Comparison of ENCODE assay signal across 2 cellular contexts in the genomic region with DNA sequence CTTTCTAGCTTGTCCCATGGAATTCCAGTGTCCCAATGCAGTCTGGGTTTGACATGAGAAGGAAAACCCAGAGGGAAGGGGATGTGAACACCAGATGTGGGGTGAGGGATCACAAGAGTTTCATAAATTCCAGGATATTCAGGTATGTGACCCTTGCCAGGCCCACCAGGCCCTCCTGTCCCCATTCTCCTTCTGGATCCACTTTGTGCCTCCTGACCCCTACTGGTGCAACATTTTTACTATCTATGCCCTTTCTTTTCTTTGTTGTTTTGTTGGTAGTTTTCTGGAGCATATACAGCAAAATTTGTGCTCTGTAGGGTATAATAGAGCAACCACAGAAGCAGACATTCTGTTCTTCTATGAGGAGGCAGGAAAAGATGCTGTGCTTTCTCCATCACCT.
TF ChIP-seq lines count a peak whose summit lies in the region.

No MANE protein-coding gene starts in this region.

TF ChIP-seq in IMR-90, 13 proteins besides CTCF, POLR2A, EP300 and RAD21 (continued from another document):
- TF ChIP-seq, protein P1, sequence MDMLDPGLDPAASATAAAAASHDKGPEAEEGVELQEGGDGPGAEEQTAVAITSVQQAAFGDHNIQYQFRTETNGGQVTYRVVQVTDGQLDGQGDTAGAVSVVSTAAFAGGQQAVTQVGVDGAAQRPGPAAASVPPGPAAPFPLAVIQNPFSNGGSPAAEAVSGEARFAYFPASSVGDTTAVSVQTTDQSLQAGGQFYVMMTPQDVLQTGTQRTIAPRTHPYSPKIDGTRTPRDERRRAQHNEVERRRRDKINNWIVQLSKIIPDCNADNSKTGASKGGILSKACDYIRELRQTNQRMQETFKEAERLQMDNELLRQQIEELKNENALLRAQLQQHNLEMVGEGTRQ (IDR thresholded peaks at IDR 0.05; ENCODE audit: low read depth, low read length): no peak
- no peak for TF ChIP-seq BHLHE40 (IDR thresholded peaks at IDR 0.05; ENCODE audit: low read depth, low read length)
- TF ChIP-seq CEBPB (IDR thresholded peaks at IDR 0.05; ENCODE audit: low read depth, low read length): no peak
- no peak for TF ChIP-seq RFX5 (IDR thresholded peaks at IDR 0.05; ENCODE audit: low read depth, low read length)
- no peak for TF ChIP-seq NFE2L2 (IDR thresholded peaks at IDR 0.05; ENCODE audit: low read depth, low read length)
- TF ChIP-seq MAFK (IDR thresholded peaks at IDR 0.05; ENCODE audit: low read depth, low read length): no peak
- no peak for TF ChIP-seq MXI1 (IDR thresholded peaks at IDR 0.05; ENCODE audit: borderline replicate concordance, low read depth, low read length)
- TF ChIP-seq MAZ (IDR thresholded peaks at IDR 0.05; ENCODE audit: borderline replicate concordance, low read depth, low read length): no peak
- TF ChIP-seq, protein P2, sequence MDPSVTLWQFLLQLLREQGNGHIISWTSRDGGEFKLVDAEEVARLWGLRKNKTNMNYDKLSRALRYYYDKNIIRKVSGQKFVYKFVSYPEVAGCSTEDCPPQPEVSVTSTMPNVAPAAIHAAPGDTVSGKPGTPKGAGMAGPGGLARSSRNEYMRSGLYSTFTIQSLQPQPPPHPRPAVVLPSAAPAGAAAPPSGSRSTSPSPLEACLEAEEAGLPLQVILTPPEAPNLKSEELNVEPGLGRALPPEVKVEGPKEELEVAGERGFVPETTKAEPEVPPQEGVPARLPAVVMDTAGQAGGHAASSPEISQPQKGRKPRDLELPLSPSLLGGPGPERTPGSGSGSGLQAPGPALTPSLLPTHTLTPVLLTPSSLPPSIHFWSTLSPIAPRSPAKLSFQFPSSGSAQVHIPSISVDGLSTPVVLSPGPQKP (IDR thresholded peaks at IDR 0.05; ENCODE audit: borderline replicate concordance, low read depth, low read length): no peak
TF ChIP-seq in IMR-90: peak in this region for 0.

TF ChIP-seq in WTC11, 78 proteins besides CTCF, POLR2A, EP300 and RAD21:
- TF ChIP-seq, protein P3, sequence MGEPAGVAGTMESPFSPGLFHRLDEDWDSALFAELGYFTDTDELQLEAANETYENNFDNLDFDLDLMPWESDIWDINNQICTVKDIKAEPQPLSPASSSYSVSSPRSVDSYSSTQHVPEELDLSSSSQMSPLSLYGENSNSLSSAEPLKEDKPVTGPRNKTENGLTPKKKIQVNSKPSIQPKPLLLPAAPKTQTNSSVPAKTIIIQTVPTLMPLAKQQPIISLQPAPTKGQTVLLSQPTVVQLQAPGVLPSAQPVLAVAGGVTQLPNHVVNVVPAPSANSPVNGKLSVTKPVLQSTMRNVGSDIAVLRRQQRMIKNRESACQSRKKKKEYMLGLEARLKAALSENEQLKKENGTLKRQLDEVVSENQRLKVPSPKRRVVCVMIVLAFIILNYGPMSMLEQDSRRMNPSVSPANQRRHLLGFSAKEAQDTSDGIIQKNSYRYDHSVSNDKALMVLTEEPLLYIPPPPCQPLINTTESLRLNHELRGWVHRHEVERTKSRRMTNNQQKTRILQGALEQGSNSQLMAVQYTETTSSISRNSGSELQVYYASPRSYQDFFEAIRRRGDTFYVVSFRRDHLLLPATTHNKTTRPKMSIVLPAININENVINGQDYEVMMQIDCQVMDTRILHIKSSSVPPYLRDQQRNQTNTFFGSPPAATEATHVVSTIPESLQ (CRISPR knock-in tag; IDR thresholded peaks at IDR 0.05): no peak
- no peak for TF ChIP-seq TEAD4 (CRISPR knock-in tag; IDR thresholded peaks at IDR 0.05)
- TF ChIP-seq, protein P4, sequence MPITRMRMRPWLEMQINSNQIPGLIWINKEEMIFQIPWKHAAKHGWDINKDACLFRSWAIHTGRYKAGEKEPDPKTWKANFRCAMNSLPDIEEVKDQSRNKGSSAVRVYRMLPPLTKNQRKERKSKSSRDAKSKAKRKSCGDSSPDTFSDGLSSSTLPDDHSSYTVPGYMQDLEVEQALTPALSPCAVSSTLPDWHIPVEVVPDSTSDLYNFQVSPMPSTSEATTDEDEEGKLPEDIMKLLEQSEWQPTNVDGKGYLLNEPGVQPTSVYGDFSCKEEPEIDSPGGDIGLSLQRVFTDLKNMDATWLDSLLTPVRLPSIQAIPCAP (CRISPR knock-in tag; IDR thresholded peaks at IDR 0.05): no peak
- no peak for TF ChIP-seq IRF2 (CRISPR knock-in tag; IDR thresholded peaks at IDR 0.05; ENCODE audit: borderline replicate concordance, low read depth)
- no peak for TF ChIP-seq ZNF138 (CRISPR knock-in tag; conservative IDR thresholded peaks at IDR 0.05)
- no peak for TF ChIP-seq RORB (CRISPR knock-in tag; IDR thresholded peaks at IDR 0.05)
- no peak for TF ChIP-seq SOX15 (CRISPR knock-in tag; IDR thresholded peaks at IDR 0.05)
- TF ChIP-seq, protein P5, sequence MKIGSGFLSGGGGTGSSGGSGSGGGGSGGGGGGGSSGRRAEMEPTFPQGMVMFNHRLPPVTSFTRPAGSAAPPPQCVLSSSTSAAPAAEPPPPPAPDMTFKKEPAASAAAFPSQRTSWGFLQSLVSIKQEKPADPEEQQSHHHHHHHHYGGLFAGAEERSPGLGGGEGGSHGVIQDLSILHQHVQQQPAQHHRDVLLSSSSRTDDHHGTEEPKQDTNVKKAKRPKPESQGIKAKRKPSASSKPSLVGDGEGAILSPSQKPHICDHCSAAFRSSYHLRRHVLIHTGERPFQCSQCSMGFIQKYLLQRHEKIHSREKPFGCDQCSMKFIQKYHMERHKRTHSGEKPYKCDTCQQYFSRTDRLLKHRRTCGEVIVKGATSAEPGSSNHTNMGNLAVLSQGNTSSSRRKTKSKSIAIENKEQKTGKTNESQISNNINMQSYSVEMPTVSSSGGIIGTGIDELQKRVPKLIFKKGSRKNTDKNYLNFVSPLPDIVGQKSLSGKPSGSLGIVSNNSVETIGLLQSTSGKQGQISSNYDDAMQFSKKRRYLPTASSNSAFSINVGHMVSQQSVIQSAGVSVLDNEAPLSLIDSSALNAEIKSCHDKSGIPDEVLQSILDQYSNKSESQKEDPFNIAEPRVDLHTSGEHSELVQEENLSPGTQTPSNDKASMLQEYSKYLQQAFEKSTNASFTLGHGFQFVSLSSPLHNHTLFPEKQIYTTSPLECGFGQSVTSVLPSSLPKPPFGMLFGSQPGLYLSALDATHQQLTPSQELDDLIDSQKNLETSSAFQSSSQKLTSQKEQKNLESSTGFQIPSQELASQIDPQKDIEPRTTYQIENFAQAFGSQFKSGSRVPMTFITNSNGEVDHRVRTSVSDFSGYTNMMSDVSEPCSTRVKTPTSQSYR (CRISPR knock-in tag; IDR thresholded peaks at IDR 0.05): no peak
- no peak for TF ChIP-seq GTF2I (CRISPR knock-in tag; conservative IDR thresholded peaks at IDR 0.05)
- no peak for TF ChIP-seq EMX1 (CRISPR knock-in tag; IDR thresholded peaks at IDR 0.05)
